Comparison of ENCODE assay signal across 1 cellular context in the genomic region with DNA sequence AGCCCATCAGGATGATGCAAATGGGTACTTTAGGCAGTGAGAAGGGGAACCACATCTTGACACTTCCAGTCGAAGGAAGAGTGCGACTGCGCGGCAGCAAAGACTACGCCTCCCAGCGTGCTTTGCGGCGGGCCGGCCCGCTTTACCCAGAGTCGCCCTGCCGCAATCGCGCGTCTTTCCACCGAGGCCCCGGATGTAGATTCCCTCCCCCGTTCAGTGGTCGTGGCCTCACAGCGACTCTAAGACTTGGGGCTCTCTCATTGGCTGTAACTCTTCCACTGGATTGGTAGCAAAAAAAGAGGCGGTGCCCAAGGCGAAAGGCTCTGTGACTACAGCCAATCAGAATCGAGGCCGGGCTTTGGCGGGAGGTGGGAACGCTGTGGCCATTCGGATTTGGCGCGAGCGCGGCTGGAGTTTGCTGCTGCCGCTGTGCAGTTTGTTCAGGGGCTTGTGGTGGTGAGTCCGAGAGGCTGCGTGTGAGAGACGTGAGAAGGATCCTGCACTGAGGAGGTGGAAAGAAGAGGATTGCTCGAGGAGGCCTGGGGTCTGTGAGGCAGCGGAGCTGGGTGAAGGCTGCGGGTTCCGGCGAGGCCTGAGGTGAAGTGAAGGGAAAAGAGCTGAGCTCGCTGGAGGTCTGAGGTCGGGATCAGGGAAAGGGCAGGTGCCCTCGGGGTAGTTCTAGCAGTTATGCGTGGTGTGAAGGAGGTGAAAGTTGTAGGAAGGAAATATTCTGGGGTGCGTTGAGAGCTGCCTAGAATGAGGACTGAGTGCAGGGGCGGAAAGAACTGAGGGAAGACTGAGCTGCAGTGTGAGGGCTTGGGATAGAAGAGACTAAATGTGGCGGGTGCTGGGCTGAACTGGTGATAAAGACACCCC.
TF ChIP-seq lines count a peak whose summit lies in the region.

A gene with protein sequence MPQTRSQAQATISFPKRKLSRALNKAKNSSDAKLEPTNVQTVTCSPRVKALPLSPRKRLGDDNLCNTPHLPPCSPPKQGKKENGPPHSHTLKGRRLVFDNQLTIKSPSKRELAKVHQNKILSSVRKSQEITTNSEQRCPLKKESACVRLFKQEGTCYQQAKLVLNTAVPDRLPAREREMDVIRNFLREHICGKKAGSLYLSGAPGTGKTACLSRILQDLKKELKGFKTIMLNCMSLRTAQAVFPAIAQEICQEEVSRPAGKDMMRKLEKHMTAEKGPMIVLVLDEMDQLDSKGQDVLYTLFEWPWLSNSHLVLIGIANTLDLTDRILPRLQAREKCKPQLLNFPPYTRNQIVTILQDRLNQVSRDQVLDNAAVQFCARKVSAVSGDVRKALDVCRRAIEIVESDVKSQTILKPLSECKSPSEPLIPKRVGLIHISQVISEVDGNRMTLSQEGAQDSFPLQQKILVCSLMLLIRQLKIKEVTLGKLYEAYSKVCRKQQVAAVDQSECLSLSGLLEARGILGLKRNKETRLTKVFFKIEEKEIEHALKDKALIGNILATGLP (plus strand): TSS at position 386 of the 876 bp plus-strand sequence. CDS start 1,542 bp downstream, outside the sequence.

TF ChIP-seq in HepG2, 621 proteins besides CTCF, POLR2A, EP300 and RAD21 (continued from another document and continues in another):
- TF ChIP-seq, protein P1, sequence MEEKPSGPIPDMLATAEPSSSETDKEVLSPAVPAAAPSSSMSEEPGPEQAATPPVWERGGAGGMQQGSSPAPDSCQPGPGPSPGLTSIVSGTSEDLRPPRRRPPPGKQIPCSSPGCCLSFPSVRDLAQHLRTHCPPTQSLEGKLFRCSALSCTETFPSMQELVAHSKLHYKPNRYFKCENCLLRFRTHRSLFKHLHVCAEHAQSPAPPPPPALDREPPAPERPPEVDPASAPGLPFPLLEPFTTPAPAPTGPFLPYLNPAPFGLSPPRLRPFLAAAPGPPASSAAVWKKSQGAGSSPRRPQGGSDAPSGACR (CRISPR knock-in tag; IDR thresholded peaks at IDR 0.05) = 0 out of 2 replicates have a peak, but pooled peaks have one; percentile 36
- TF ChIP-seq, protein P2, sequence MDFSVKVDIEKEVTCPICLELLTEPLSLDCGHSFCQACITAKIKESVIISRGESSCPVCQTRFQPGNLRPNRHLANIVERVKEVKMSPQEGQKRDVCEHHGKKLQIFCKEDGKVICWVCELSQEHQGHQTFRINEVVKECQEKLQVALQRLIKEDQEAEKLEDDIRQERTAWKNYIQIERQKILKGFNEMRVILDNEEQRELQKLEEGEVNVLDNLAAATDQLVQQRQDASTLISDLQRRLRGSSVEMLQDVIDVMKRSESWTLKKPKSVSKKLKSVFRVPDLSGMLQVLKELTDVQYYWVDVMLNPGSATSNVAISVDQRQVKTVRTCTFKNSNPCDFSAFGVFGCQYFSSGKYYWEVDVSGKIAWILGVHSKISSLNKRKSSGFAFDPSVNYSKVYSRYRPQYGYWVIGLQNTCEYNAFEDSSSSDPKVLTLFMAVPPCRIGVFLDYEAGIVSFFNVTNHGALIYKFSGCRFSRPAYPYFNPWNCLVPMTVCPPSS (IDR thresholded peaks at IDR 0.05) = no peak
- TF ChIP-seq JUN (CRISPR knock-in tag; IDR thresholded peaks at IDR 0.05) = no peak; the same call in 1 of the 2 replicates
- TF ChIP-seq IRF2 (CRISPR knock-in tag; IDR thresholded peaks at IDR 0.05) = peak; percentile 95
- TF ChIP-seq GTF2F1 (IDR thresholded peaks at IDR 0.05; ENCODE audit: low read length) = no peak
- no peak for TF ChIP-seq ZNF235 (CRISPR knock-in tag; IDR thresholded peaks at IDR 0.05; ENCODE audit: borderline replicate concordance)
- peak; percentile 55; the same call in 1 of the 2 replicates for TF ChIP-seq ISL2 (CRISPR knock-in tag; IDR thresholded peaks at IDR 0.05)
- peak; percentile 93 for TF ChIP-seq KMT2A (CRISPR knock-in tag; IDR thresholded peaks at IDR 0.05)
- TF ChIP-seq GZF1 (CRISPR knock-in tag; IDR thresholded peaks at IDR 0.05) = no peak
- TF ChIP-seq ZNF703 (CRISPR knock-in tag; IDR thresholded peaks at IDR 0.05; ENCODE audit: borderline replicate concordance) = no peak
- peak; percentile 77; the same call in 1 of the 2 replicates for TF ChIP-seq ZSCAN21 (CRISPR knock-in tag; IDR thresholded peaks at IDR 0.05; ENCODE audit: borderline replicate concordance)
- TF ChIP-seq, protein P3, sequence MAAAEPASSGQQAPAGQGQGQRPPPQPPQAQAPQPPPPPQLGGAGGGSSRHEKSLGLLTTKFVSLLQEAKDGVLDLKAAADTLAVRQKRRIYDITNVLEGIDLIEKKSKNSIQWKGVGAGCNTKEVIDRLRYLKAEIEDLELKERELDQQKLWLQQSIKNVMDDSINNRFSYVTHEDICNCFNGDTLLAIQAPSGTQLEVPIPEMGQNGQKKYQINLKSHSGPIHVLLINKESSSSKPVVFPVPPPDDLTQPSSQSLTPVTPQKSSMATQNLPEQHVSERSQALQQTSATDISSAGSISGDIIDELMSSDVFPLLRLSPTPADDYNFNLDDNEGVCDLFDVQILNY (CRISPR knock-in tag; conservative IDR thresholded peaks at IDR 0.05) = peak; percentile 99
- TF ChIP-seq, protein P4, sequence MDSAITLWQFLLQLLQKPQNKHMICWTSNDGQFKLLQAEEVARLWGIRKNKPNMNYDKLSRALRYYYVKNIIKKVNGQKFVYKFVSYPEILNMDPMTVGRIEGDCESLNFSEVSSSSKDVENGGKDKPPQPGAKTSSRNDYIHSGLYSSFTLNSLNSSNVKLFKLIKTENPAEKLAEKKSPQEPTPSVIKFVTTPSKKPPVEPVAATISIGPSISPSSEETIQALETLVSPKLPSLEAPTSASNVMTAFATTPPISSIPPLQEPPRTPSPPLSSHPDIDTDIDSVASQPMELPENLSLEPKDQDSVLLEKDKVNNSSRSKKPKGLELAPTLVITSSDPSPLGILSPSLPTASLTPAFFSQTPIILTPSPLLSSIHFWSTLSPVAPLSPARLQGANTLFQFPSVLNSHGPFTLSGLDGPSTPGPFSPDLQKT (CRISPR knock-in tag; IDR thresholded peaks at IDR 0.05; ENCODE audit: borderline replicate concordance) = no peak; the same call in 1 of the 2 replicates
- no peak for TF ChIP-seq ZBTB8A (CRISPR knock-in tag; IDR thresholded peaks at IDR 0.05; ENCODE audit: borderline replicate concordance, low read depth)
- TF ChIP-seq GFI1 (CRISPR knock-in tag; IDR thresholded peaks at IDR 0.05; ENCODE audit: borderline replicate concordance) = peak; percentile 56
- TF ChIP-seq ZNF678 (CRISPR knock-in tag; IDR thresholded peaks at IDR 0.05) = no peak
- peak; percentile 87 for TF ChIP-seq CHCHD3 (CRISPR knock-in tag; IDR thresholded peaks at IDR 0.05)
- TF ChIP-seq KAT7 (CRISPR knock-in tag; IDR thresholded peaks at IDR 0.05; ENCODE audit: borderline replicate concordance) = peak; percentile 67; the same call in 1 of the 2 replicates
- TF ChIP-seq SNRNP70 (IDR thresholded peaks at IDR 0.05; ENCODE audit: low read depth, low read length) = no peak
- TF ChIP-seq TBX3 (IDR thresholded peaks at IDR 0.05; ENCODE audit: borderline replicate concordance) = no peak; the same call in 1 of the 2 replicates
- TF ChIP-seq ZFP36L2 (CRISPR knock-in tag; IDR thresholded peaks at IDR 0.05) = no peak
- TF ChIP-seq ZFP37 (CRISPR knock-in tag; IDR thresholded peaks at IDR 0.05; ENCODE audit: borderline replicate concordance) = no peak
- 0 out of 2 replicates have a peak, but pooled peaks have one; percentile 2 for TF ChIP-seq HNF4A (CRISPR knock-in tag; IDR thresholded peaks at IDR 0.05)
- TF ChIP-seq ZMYM2 (CRISPR knock-in tag; IDR thresholded peaks at IDR 0.05) = no peak
- TF ChIP-seq, protein P5, sequence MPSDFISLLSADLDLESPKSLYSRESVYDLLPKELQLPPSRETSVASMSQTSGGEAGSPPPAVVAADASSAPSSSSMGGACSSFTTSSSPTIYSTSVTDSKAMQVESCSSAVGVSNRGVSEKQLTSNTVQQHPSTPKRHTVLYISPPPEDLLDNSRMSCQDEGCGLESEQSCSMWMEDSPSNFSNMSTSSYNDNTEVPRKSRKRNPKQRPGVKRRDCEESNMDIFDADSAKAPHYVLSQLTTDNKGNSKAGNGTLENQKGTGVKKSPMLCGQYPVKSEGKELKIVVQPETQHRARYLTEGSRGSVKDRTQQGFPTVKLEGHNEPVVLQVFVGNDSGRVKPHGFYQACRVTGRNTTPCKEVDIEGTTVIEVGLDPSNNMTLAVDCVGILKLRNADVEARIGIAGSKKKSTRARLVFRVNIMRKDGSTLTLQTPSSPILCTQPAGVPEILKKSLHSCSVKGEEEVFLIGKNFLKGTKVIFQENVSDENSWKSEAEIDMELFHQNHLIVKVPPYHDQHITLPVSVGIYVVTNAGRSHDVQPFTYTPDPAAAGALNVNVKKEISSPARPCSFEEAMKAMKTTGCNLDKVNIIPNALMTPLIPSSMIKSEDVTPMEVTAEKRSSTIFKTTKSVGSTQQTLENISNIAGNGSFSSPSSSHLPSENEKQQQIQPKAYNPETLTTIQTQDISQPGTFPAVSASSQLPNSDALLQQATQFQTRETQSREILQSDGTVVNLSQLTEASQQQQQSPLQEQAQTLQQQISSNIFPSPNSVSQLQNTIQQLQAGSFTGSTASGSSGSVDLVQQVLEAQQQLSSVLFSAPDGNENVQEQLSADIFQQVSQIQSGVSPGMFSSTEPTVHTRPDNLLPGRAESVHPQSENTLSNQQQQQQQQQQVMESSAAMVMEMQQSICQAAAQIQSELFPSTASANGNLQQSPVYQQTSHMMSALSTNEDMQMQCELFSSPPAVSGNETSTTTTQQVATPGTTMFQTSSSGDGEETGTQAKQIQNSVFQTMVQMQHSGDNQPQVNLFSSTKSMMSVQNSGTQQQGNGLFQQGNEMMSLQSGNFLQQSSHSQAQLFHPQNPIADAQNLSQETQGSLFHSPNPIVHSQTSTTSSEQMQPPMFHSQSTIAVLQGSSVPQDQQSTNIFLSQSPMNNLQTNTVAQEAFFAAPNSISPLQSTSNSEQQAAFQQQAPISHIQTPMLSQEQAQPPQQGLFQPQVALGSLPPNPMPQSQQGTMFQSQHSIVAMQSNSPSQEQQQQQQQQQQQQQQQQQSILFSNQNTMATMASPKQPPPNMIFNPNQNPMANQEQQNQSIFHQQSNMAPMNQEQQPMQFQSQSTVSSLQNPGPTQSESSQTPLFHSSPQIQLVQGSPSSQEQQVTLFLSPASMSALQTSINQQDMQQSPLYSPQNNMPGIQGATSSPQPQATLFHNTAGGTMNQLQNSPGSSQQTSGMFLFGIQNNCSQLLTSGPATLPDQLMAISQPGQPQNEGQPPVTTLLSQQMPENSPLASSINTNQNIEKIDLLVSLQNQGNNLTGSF (CRISPR knock-in tag; IDR thresholded peaks at IDR 0.05) = peak; percentile 22; the same call in 1 of the 2 replicates
- TF ChIP-seq DR1 (CRISPR knock-in tag; IDR thresholded peaks at IDR 0.05) = peak; percentile 90
- TF ChIP-seq ZNF746 (CRISPR knock-in tag; IDR thresholded peaks at IDR 0.05) = no peak
- no peak for TF ChIP-seq ZNF615 (CRISPR knock-in tag; IDR thresholded peaks at IDR 0.05; ENCODE audit: borderline replicate concordance)
- TF ChIP-seq CHD4 (IDR thresholded peaks at IDR 0.05; ENCODE audit: borderline replicate concordance, low read length) = no peak
- no peak for TF ChIP-seq ZNF468 (CRISPR knock-in tag; IDR thresholded peaks at IDR 0.05)
- peak; percentile 69 for TF ChIP-seq YY1 (IDR thresholded peaks at IDR 0.05; ENCODE audit: insufficient read depth, insufficient replicate concordance, low read depth, low read length)
- peak; percentile 16; the same call in 1 of the 2 replicates for TF ChIP-seq PITX1 (CRISPR knock-in tag; IDR thresholded peaks at IDR 0.05)
- no peak for TF ChIP-seq ZNF557 (CRISPR knock-in tag; IDR thresholded peaks at IDR 0.05)
- TF ChIP-seq, protein P6, sequence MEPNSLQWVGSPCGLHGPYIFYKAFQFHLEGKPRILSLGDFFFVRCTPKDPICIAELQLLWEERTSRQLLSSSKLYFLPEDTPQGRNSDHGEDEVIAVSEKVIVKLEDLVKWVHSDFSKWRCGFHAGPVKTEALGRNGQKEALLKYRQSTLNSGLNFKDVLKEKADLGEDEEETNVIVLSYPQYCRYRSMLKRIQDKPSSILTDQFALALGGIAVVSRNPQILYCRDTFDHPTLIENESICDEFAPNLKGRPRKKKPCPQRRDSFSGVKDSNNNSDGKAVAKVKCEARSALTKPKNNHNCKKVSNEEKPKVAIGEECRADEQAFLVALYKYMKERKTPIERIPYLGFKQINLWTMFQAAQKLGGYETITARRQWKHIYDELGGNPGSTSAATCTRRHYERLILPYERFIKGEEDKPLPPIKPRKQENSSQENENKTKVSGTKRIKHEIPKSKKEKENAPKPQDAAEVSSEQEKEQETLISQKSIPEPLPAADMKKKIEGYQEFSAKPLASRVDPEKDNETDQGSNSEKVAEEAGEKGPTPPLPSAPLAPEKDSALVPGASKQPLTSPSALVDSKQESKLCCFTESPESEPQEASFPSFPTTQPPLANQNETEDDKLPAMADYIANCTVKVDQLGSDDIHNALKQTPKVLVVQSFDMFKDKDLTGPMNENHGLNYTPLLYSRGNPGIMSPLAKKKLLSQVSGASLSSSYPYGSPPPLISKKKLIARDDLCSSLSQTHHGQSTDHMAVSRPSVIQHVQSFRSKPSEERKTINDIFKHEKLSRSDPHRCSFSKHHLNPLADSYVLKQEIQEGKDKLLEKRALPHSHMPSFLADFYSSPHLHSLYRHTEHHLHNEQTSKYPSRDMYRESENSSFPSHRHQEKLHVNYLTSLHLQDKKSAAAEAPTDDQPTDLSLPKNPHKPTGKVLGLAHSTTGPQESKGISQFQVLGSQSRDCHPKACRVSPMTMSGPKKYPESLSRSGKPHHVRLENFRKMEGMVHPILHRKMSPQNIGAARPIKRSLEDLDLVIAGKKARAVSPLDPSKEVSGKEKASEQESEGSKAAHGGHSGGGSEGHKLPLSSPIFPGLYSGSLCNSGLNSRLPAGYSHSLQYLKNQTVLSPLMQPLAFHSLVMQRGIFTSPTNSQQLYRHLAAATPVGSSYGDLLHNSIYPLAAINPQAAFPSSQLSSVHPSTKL (CRISPR knock-in tag; IDR thresholded peaks at IDR 0.05) = no peak; the same call in 1 of the 2 replicates
- no peak for TF ChIP-seq PCBP2 (optimal IDR thresholded peaks at IDR 0.05; ENCODE audit: low read depth, low read length, poor library complexity, severe bottlenecking)
- no peak for TF ChIP-seq ZNF17 (CRISPR knock-in tag; IDR thresholded peaks at IDR 0.05)
- no peak for TF ChIP-seq RBM22 (optimal IDR thresholded peaks at IDR 0.05; ENCODE audit: low read length)
- TF ChIP-seq ZNF34 (CRISPR knock-in tag; IDR thresholded peaks at IDR 0.05; ENCODE audit: borderline replicate concordance) = no peak
- TF ChIP-seq ZNF430 (CRISPR knock-in tag; IDR thresholded peaks at IDR 0.05) = 0 out of 2 replicates have a peak, but pooled peaks have one; percentile 22
- no peak for TF ChIP-seq ZNF343 (CRISPR knock-in tag; IDR thresholded peaks at IDR 0.05)
- TF ChIP-seq ZNF367 (CRISPR knock-in tag; IDR thresholded peaks at IDR 0.05; ENCODE audit: borderline replicate concordance) = no peak; the same call in 1 of the 2 replicates
